Comparison of ENCODE assay signal across 36 cellular contexts in genomic region chr7:151741585-151741984, GRCh38.
DNase-seq lines count a peak whose midpoint lies in the region; ATAC-seq, FAIRE-seq and TF ChIP-seq lines count a peak whose summit lies in the region.
"Had no signal": no experiment of that assay in that cellular context is flagged by ENCODE, and none has a peak within 500 bp of the region (broad histone marks: within the 10 kb centered on the region; RNA-seq: fewer than 3 reads in every experiment).

No MANE protein-coding gene starts in this region.

- no peak overlapping the region for H2AFZ ChIP-seq in osteoblast (ENCODE audit: low read length)

- no peak for TF ChIP-seq RAD21 in A549 (conservative IDR thresholded peaks at IDR 0.05 in 1 of 2, IDR thresholded peaks at IDR 0.05 in 1 of 2)

- H3K9me3 ChIP-seq in A549 (peaks cover 4% of the 10 kb centered on the region; the same call in 1 of the 3 replicates), HEK293 (ENCODE audit: control insufficient read depth, insufficient read depth, low read depth, low read length) (no peaks in the 10 kb centered on the region), Panc1 (ENCODE audit: control insufficient read depth, insufficient read depth, low read depth, low read length) (peaks cover 4% of the 10 kb centered on the region), osteoblast (ENCODE audit: low read depth, low read length) (no peaks in the 10 kb centered on the region)
- H3K9me3 ChIP-seq: BE2C had no signal

- H3K27ac Mint-ChIP-seq in immature natural killer cell, result no peak overlapping the region
- H3K27ac Mint-ChIP-seq: B cell; CD4-positive, alpha-beta T cell; CD4-positive, CD25-positive, alpha-beta regulatory T cell; CD8-positive, alpha-beta memory T cell; CD8-positive, alpha-beta T cell had no signal

- H3K4me1 Mint-ChIP-seq in immature natural killer cell, result peaks cover 19 to 23% of the 10 kb centered on the region in 2 donors

- ATAC-seq in A549, result no peak
- no peak for ATAC-seq in Panc1
- ATAC-seq in HG03521 (IDR thresholded peaks at IDR 0.05; ENCODE audit: unreplicated experiment), result no peak
- no peak for ATAC-seq in left ventricle myocardium superior
- ATAC-seq: CD8-positive, alpha-beta T cell had no signal

- H3K4me3 ChIP-seq in A549, result no peak overlapping the region
- H3K4me3 ChIP-seq in HEK293 (ENCODE audit: low read depth, low read length), result no peak overlapping the region
- no peak overlapping the region for H3K4me3 ChIP-seq in Panc1 (ENCODE audit: low read depth in 2 of 2, low read length in 2 of 2)
- H3K4me3 ChIP-seq in osteoblast (ENCODE audit: insufficient read depth, low read length), result no peak overlapping the region
- H3K4me3 ChIP-seq: BLaER1; BLaER1 treated with 17β-estradiol and CSF1 and Interleukin-3, amounts not matched to agents 10 nM and 100 nM had no signal

- no peaks in the 10 kb centered on the region for H3K79me2 ChIP-seq in osteoblast (ENCODE audit: insufficient read depth, low read length)

- no peak for DNase-seq in A549 (ENCODE audit: low read depth in 1 of 2, low spot score in 1 of 2)
- no peak for DNase-seq in Panc1 (ENCODE audit: low read depth, low spot score)
- peak; percentile 54 for DNase-seq in osteoblast (ENCODE audit: insufficient read length, low spot score, missing footprints)
- no peak for DNase-seq in immature natural killer cell
- no peak for DNase-seq in left ventricle myocardium superior
- no peak for DNase-seq in OCI-M1 (lab: John Stamatoyannopoulos, UW)
- DNase-seq: 8988T; ACHN; AML-193; BE2C; C1 segment of cervical spinal cord; Caco-2; Calu3; CD4-positive, alpha-beta memory T cell; CD4-positive, alpha-beta T cell; CD4-positive, CD25-positive, alpha-beta regulatory T cell; CD8-positive, alpha-beta memory T cell; CD8-positive, alpha-beta T cell; COR-L47; DMS 273 treated with DMSO at 0.1 percent for 48 hours; DMS153; DMS53; DMS79; DMS79 treated with DMSO at 0.1 percent for 48 hours; DND-41; EL had no signal

- TF ChIP-seq POLR2A in A549 (IDR thresholded peaks at IDR 0.05; ENCODE audit: low read length), result no peak

- no peaks in the 10 kb centered on the region for H3K9me3 Mint-ChIP-seq in immature natural killer cell
- H3K9me3 Mint-ChIP-seq: CD4-positive, alpha-beta T cell; CD8-positive, alpha-beta memory T cell; CD8-positive, alpha-beta T cell had no signal

- no peaks in the 10 kb centered on the region for H3K27me3 ChIP-seq in Panc1 (ENCODE audit: control insufficient read depth, insufficient read depth, low read length)
- H3K27me3 ChIP-seq in osteoblast (ENCODE audit: insufficient read depth, low read length), result no peaks in the 10 kb centered on the region
- H3K27me3 ChIP-seq: BE2C; BLaER1; BLaER1 treated with 17β-estradiol and CSF1 and Interleukin-3, amounts not matched to agents 10 nM and 100 nM had no signal

- TF ChIP-seq EP300 in A549 (IDR thresholded peaks at IDR 0.05), result no peak

- no TSS peak for BruUV-seq in Panc1 (replicated peaks; lab: Mats Ljungman, UMichigan)

- H3K27me3 Mint-ChIP-seq in immature natural killer cell (ENCODE audit: low read depth in 3 of 3), result no peaks in the 10 kb centered on the region
- H3K27me3 Mint-ChIP-seq: B cell; CD4-positive, alpha-beta memory T cell; CD4-positive, alpha-beta T cell; CD4-positive, CD25-positive, alpha-beta regulatory T cell had no signal

- CTCF ChIA-PET in A549 (lab: Yijun Ruan, JAX) (interaction anchor here (0.7 to 1.5 kb wide), 2 partner anchors 33 to 37 kb away, joined by 3 read pairs; no protein-coding TSS in a partner anchor), HEK293 (lab: Yijun Ruan, JAX) (no interaction called here), Panc1 (lab: Charles Lee) (no interaction called here)

- POLR2A ChIA-PET in A549 (lab: Yijun Ruan, JAX) (no interaction called here), HEK293 (lab: Yijun Ruan, JAX) (no interaction called here), Panc1 (lab: Charles Lee) (no interaction called here)

- no peaks in the 10 kb centered on the region for H3K36me3 ChIP-seq in HEK293 (ENCODE audit: control insufficient read depth in 2 of 2, insufficient read depth in 1 of 2, low read length in 2 of 2)
- H3K36me3 ChIP-seq in Panc1 (ENCODE audit: control insufficient read depth, insufficient read depth, low read length), result no peaks in the 10 kb centered on the region
- H3K36me3 ChIP-seq in osteoblast (ENCODE audit: insufficient read depth, low read length), result no peaks in the 10 kb centered on the region
- H3K36me3 ChIP-seq: BE2C, BLaER1 had no signal

- FAIRE-seq in A549 (lab: Jason Lieb, UNC), result no peak
- FAIRE-seq: A204.1, D721Med had no signal

- in situ Hi-C loops in Panc1 (cut with HindIII; ENCODE audit: low pct_unique_long_range_greater_than_20kb, low sequenced_read_pairs), result no loop called here

- WGBS in A549 (ENCODE audit: missing lambda C conversion rate), result 92% methylated on average over 7 of the region's 7 CpGs

- TF ChIP-seq CTCF in A549 (IDR thresholded peaks at IDR 0.05), result no peak
- no peak for TF ChIP-seq CTCF in HEK293 (tag by site-specific recombination; IDR thresholded peaks at IDR 0.05)
- no peak for TF ChIP-seq CTCF in Panc1 (IDR thresholded peaks at IDR 0.05)
- TF ChIP-seq CTCF in osteoblast (IDR thresholded peaks at IDR 0.05; ENCODE audit: extremely low read depth, low read depth, low read length), result no peak

- intact Hi-C loops in Panc1 (cut with micrococcal nuclease; ENCODE audit: unreplicated experiment), result loop anchor here (5.0 kb wide), 1 partner anchor 114 kb away; no protein-coding TSS in a partner anchor
- intact Hi-C loops in left ventricle myocardium superior (cut with micrococcal nuclease), result no loop called here

- H4K20me1 ChIP-seq in osteoblast (ENCODE audit: insufficient read depth, low read length), result no peaks in the 10 kb centered on the region
- H4K20me1 ChIP-seq: BLaER1 had no signal

- no peak overlapping the region for H3K4me2 ChIP-seq in A549
- H3K4me2 ChIP-seq in osteoblast (ENCODE audit: insufficient read depth, low read length), result no peak overlapping the region

- H3K36me3 Mint-ChIP-seq in immature natural killer cell, result peaks cover 0 to 4% (median 4%) of the 10 kb centered on the region in 3 donors

- no peak overlapping the region for H3K4me3 Mint-ChIP-seq in immature natural killer cell
- H3K4me3 Mint-ChIP-seq: B cell; CD14-positive monocyte; CD4-positive, alpha-beta memory T cell; CD4-positive, alpha-beta T cell; CD4-positive, CD25-positive, alpha-beta regulatory T cell; CD8-positive, alpha-beta memory T cell; CD8-positive, alpha-beta T cell had no signal

- H3K4me1 ChIP-seq in A549, result peaks cover 48% of the 10 kb centered on the region
- H3K4me1 ChIP-seq in HEK293 (ENCODE audit: control insufficient read depth, insufficient read depth, low read length), result no peaks in the 10 kb centered on the region
- H3K4me1 ChIP-seq in Panc1 (ENCODE audit: control insufficient read depth, insufficient read depth, low read length), result peaks cover 58% of the 10 kb centered on the region
- peaks cover 39% of the 10 kb centered on the region for H3K4me1 ChIP-seq in osteoblast (ENCODE audit: insufficient read depth, low read length)

- peak overlapping the region; percentile 7 to 87; a peak in 4 of 6 replicates for H3K27ac ChIP-seq in A549
- H3K27ac ChIP-seq in HEK293 (ENCODE audit: extremely low read depth, low read depth, low read length), result no peak overlapping the region
- peak overlapping the region; percentile 31; the same call in 1 of the 2 replicates for H3K27ac ChIP-seq in Panc1 (ENCODE audit: low read length)
- no peak overlapping the region for H3K27ac ChIP-seq in osteoblast (ENCODE audit: low read depth, low read length)
- H3K27ac ChIP-seq: 22Rv1; BLaER1; BLaER1 treated with 17β-estradiol and CSF1 and Interleukin-3, amounts not matched to agents 10 nM and 100 nM; C4-2B had no signal

TF ChIP-seq in A549, 52 proteins besides CTCF, POLR2A, EP300 and RAD21 (continues in another document):
- TF ChIP-seq HMGXB4 (CRISPR knock-in tag; IDR thresholded peaks at IDR 0.05; ENCODE audit: borderline replicate concordance) (no peak), ESRRA (IDR thresholded peaks at IDR 0.05; ENCODE audit: borderline replicate concordance, low read length) (no peak), EHMT2 (IDR thresholded peaks at IDR 0.05; ENCODE audit: low read depth) (no peak), BHLHE40 (IDR thresholded peaks at IDR 0.05; ENCODE audit: low read depth, low read length) (no peak), TP53 (CRISPR knock-in tag; IDR thresholded peaks at IDR 0.05) (no peak), JUN (IDR thresholded peaks at IDR 0.05) (no peak)

TF ChIP-seq in HEK293, 187 proteins besides CTCF, POLR2A, EP300 and RAD21:
- TF ChIP-seq ZNF121 (tag by site-specific recombination; IDR thresholded peaks at IDR 0.05) (no peak), SCRT2 (tag by site-specific recombination; IDR thresholded peaks at IDR 0.05) (peak; percentile 61)

Comparison
In these comparisons a context has a peak if more than half of its experiments do, and no peak if none do; other contexts are left out.
1. H3K27ac ChIP-seq: peak in A549 (2 of 2) and Panc1 (single experiment); none in HEK293 (single experiment) and osteoblast (single experiment).